10 cellular contexts compared by ENCODE assay signal in genomic region chrX:71085900-71086299, GRCh38. TPM values are rescaled to one million over a fixed set of nuclear protein-coding genes. Genes with fewer than 3 reads are reported as not detected.
"Had no signal": no experiment of that assay in that cellular context is flagged by ENCODE, and none has a peak within 500 bp of the region (broad histone marks: within the 10 kb centered on the region; RNA-seq: fewer than 3 reads in every experiment).

No MANE protein-coding gene starts in this region.

- H3K27ac Mint-ChIP-seq: GM23338, H9, HFFc6 had no signal

- H3K9me3 Mint-ChIP-seq: GM23338, HFFc6 had no signal

- H3K4me1 Mint-ChIP-seq: GM23338, H9 had no signal

- DNase-seq: H9, HCEC 1CT, HFFc6, IMR-90, KG1 had no signal

- H3K4me3 ChIP-seq: GM23338, K562 had no signal

- H3K4me3 Mint-ChIP-seq: GM23338, H9, HFFc6 had no signal

- H3K27ac ChIP-seq: HL-60 had no signal

RNA-seq across cellular contexts. Expression of gene CXorf65, which starts 20.6 kb away (rescaled TPM):
- total RNA-seq: GM23338, H1, H9, HFFc6, HT1080, IMR-90 had no signal

RNA-seq across cellular contexts. Expression of gene IL2RG, which starts 25.5 kb away (rescaled TPM):
- total RNA-seq: GM23338, H1, H9, HT1080, IMR-90 had no signal
